Comparison of ENCODE assay signal across 8 cellular contexts in genomic region chr20:49132995-49133451, GRCh38. TPM values are rescaled to one million over a fixed set of nuclear protein-coding genes. Genes with fewer than 3 reads are reported as not detected.
A peak's percentile ranks its signal among the peaks of the same experiment; 100 is the strongest.
DNase-seq lines count a peak whose midpoint lies in the region; ATAC-seq, FAIRE-seq and TF ChIP-seq lines count a peak whose summit lies in the region.

No MANE protein-coding gene starts in this region.

- no peak overlapping the region for H3K4me3 Mint-ChIP-seq in activated T-helper 1 cell treated with anti-CD3 and anti-CD28 coated beads, Interleukin-12 subunit alpha, Interleukin-12 subunit beta, Interleukin-2, Interleukin-4 antibody, amounts not matched to agents 30 ng/mL and 10 ng/mL and 1 ng/mL, durations not matched to agents 14 hours and 24 hours and 36 hours

- intact Hi-C loops in body of pancreas (cut with DNase I) = loop anchor here (5.0 kb wide), 1 partner anchor 84 kb away; the partner anchor contains the start of gene DDX27
- intact Hi-C loops in spleen (cut with DNase I; ENCODE audit: low total_unique reads) = no loop called here
- intact Hi-C loops in activated T-helper 1 cell treated with anti-CD3 and anti-CD28 coated beads, Interleukin-12 subunit alpha, Interleukin-12 subunit beta, Interleukin-2, Interleukin-4 antibody, amounts not matched to agents 30 ng/mL and 10 ng/mL and 1 ng/mL, durations not matched to agents 14 hours and 24 hours and 36 hours (cut with micrococcal nuclease) = loop anchor here (1.0 to 5.0 kb wide), 3 partner anchors 34 to 84 kb away; no protein-coding TSS in a partner anchor

- H3K27me3 ChIP-seq in BJ (ENCODE audit: control insufficient read depth, insufficient read depth, low read length) (no peaks in the 10 kb centered on the region), body of pancreas (no peaks in the 10 kb centered on the region), spleen (replicated peaks in 1 of 7) (no peaks in the 10 kb centered on the region)

- no peak overlapping the region for H3K27ac Mint-ChIP-seq in activated T-helper 1 cell treated with anti-CD3 and anti-CD28 coated beads, Interleukin-12 subunit alpha, Interleukin-12 subunit beta, Interleukin-2, Interleukin-4 antibody, amounts not matched to agents 30 ng/mL and 10 ng/mL and 1 ng/mL, durations not matched to agents 14 hours and 24 hours and 36 hours

- no peaks in the 10 kb centered on the region for H3K27me3 Mint-ChIP-seq in activated T-helper 1 cell treated with anti-CD3 and anti-CD28 coated beads, Interleukin-12 subunit alpha, Interleukin-12 subunit beta, Interleukin-2, Interleukin-4 antibody, amounts not matched to agents 30 ng/mL and 10 ng/mL and 1 ng/mL, durations not matched to agents 14 hours and 24 hours and 36 hours (ENCODE audit: insufficient read depth)

- H3K4me1 Mint-ChIP-seq in activated T-helper 1 cell treated with anti-CD3 and anti-CD28 coated beads, Interleukin-12 subunit alpha, Interleukin-12 subunit beta, Interleukin-2, Interleukin-4 antibody, amounts not matched to agents 30 ng/mL and 10 ng/mL and 1 ng/mL, durations not matched to agents 14 hours and 24 hours and 36 hours (ENCODE audit: low read depth) = peaks cover 15% of the 10 kb centered on the region

- peak; percentile 24 for DNase-seq in BJ (ENCODE audit: low read depth)
- DNase-seq in GM18507 (ENCODE audit: extremely low spot score, insufficient read length, low read depth) = peak; percentile 35
- DNase-seq in NCI-H510A treated with DMSO at 0.1 percent for 48 hours (lab: John Stamatoyannopoulos, UW) = peak; percentile 72
- DNase-seq in body of pancreas = peak; percentile 32 to 70 (median 38)
- DNase-seq in iPS-NIHi11 (ENCODE audit: low spot score) = peak; percentile 45
- DNase-seq in spleen = no peak
- no peak for DNase-seq in activated T-helper 1 cell treated with anti-CD3 and anti-CD28 coated beads, Interleukin-12 subunit alpha, Interleukin-12 subunit beta, Interleukin-2, Interleukin-4 antibody, amounts not matched to agents 30 ng/mL and 10 ng/mL and 1 ng/mL, durations not matched to agents 14 hours and 24 hours and 36 hours (ENCODE audit: low spot score)
- no peak for DNase-seq in 8988T

- no peak for TF ChIP-seq POLR2A in body of pancreas (IDR thresholded peaks at IDR 0.05)
- TF ChIP-seq POLR2A in spleen (IDR thresholded peaks at IDR 0.05) = no peak

- H3K36me3 ChIP-seq in BJ (ENCODE audit: control insufficient read depth, insufficient read depth, low read length) = peaks cover 9% of the 10 kb centered on the region
- H3K36me3 ChIP-seq in body of pancreas (replicated peaks in 1 of 2; ENCODE audit: insufficient read depth in 1 of 2, low read depth in 2 of 2) = peaks cover 0 to 2% of the 10 kb centered on the region in 2 donors
- H3K36me3 ChIP-seq in spleen = peaks cover 0 to 84% (median 37%) of the 10 kb centered on the region in 6 donors

- no peaks in the 10 kb centered on the region for H3K9me3 ChIP-seq in body of pancreas
- no peaks in the 10 kb centered on the region for H3K9me3 ChIP-seq in spleen

- peak; percentile 73 for FAIRE-seq in GM18507 (lab: Jason Lieb, UNC)

- no peaks in the 10 kb centered on the region for H3K9me3 Mint-ChIP-seq in activated T-helper 1 cell treated with anti-CD3 and anti-CD28 coated beads, Interleukin-12 subunit alpha, Interleukin-12 subunit beta, Interleukin-2, Interleukin-4 antibody, amounts not matched to agents 30 ng/mL and 10 ng/mL and 1 ng/mL, durations not matched to agents 14 hours and 24 hours and 36 hours

- H3K36me3 Mint-ChIP-seq in activated T-helper 1 cell treated with anti-CD3 and anti-CD28 coated beads, Interleukin-12 subunit alpha, Interleukin-12 subunit beta, Interleukin-2, Interleukin-4 antibody, amounts not matched to agents 30 ng/mL and 10 ng/mL and 1 ng/mL, durations not matched to agents 14 hours and 24 hours and 36 hours (ENCODE audit: low read depth) = peaks cover 36% of the 10 kb centered on the region

- CTCF ChIA-PET in BJ (lab: Yijun Ruan, JAX) = interaction anchor here (0.7 to 8.0 kb wide), 16 partner anchors 9 to 1665 kb away, joined by 3 to 137 read pairs (median 4); partner anchors contain the start of gene STAU1

- H3K27ac ChIP-seq in body of pancreas (peak overlapping the region; percentile 40 to 51 (median 44)), spleen (peak overlapping the region in 3 of 8 donors; percentile 20 to 31 (median 21))

- H3K4me1 ChIP-seq in body of pancreas = peaks cover 16% of the 10 kb centered on the region
- peaks cover 3 to 13% (median 7%) of the 10 kb centered on the region in 6 donors for H3K4me1 ChIP-seq in spleen

- ATAC-seq in body of pancreas = peak; percentile 92

- POLR2A ChIA-PET in BJ (lab: Charles Lee) = interaction anchor here (0.7 kb wide), 1 partner anchor 98 kb away, joined by 3 read pairs; no protein-coding TSS in a partner anchor

- 2 to 20% methylated on average over 4 to 5 of the region's 5 CpGs for WGBS in body of pancreas, 2 donors
- 28 to 52% (median 49%) methylated on average over 5 of the region's 5 CpGs for WGBS in spleen, 5 donors

- H3K4me3 ChIP-seq in BJ (ENCODE audit: low read depth, low read length) = no peak overlapping the region
- no peak overlapping the region for H3K4me3 ChIP-seq in body of pancreas
- no peak overlapping the region for H3K4me3 ChIP-seq in spleen

- peak; percentile 46 for TF ChIP-seq CTCF in BJ (IDR thresholded peaks at IDR 0.05; ENCODE audit: insufficient read depth, low read depth, low read length)
- peak; percentile 41 to 81 (median 73) for TF ChIP-seq CTCF in body of pancreas (IDR thresholded peaks at IDR 0.05)
- TF ChIP-seq CTCF in spleen (IDR thresholded peaks at IDR 0.05 in 8 of 11, conservative IDR thresholded peaks at IDR 0.05 in 3 of 11) = peak in 9 of 11 experiments; percentile 23 to 63 (median 55)

RNA-seq across cellular contexts. Expression of gene STAU1, which starts 55.1 kb away (rescaled TPM):
- polyA plus RNA-seq in BJ (2011; rRNA removed) (49.3 and 67.3 TPM in 2 replicates), spleen (10 to 100 TPM; 18.5 to 26.7 (median 20.1) TPM)
- polyA minus RNA-seq in BJ (2011; rRNA and poly(A)+ RNA removed) = 41.7 and 41.9 TPM in 2 replicates
- total RNA-seq in body of pancreas (10 to 100 TPM; 50.4 to 78.3 TPM), spleen (10 to 100 TPM; 55.8 to 76.9 (median 62.2) TPM)
- 70.7 and 71.1 TPM in 2 replicates for total RNA-seq in activated T-helper 1 cell treated with anti-CD3 and anti-CD28 coated beads, Interleukin-12 subunit alpha, Interleukin-12 subunit beta, Interleukin-2, Interleukin-4 antibody, amounts not matched to agents 30 ng/mL and 10 ng/mL and 1 ng/mL, durations not matched to agents 14 hours and 24 hours and 36 hours

Comparison
In these comparisons a context has a peak if more than half of its experiments do, and no peak if none do; other contexts are left out.
1. DNase-seq: peak in BJ (single experiment), GM18507 (single experiment), NCI-H510A treated with DMSO at 0.1 percent for 48 hours (single experiment), body of pancreas (4 of 4) and iPS-NIHi11 (single experiment); none in spleen (single experiment), activated T-helper 1 cell treated with anti-CD3 and anti-CD28 coated beads, Interleukin-12 subunit alpha, Interleukin-12 subunit beta, Interleukin-2, Interleukin-4 antibody, amounts not matched to agents 30 ng/mL and 10 ng/mL and 1 ng/mL, durations not matched to agents 14 hours and 24 hours and 36 hours (single experiment) and 8988T (single experiment).
2. Peak in every context shown above with its lines, with median percentiles within 50 percentile points of each other: CTCF ChIP-seq.